8 cellular contexts compared by ENCODE assay signal in the genomic region with DNA sequence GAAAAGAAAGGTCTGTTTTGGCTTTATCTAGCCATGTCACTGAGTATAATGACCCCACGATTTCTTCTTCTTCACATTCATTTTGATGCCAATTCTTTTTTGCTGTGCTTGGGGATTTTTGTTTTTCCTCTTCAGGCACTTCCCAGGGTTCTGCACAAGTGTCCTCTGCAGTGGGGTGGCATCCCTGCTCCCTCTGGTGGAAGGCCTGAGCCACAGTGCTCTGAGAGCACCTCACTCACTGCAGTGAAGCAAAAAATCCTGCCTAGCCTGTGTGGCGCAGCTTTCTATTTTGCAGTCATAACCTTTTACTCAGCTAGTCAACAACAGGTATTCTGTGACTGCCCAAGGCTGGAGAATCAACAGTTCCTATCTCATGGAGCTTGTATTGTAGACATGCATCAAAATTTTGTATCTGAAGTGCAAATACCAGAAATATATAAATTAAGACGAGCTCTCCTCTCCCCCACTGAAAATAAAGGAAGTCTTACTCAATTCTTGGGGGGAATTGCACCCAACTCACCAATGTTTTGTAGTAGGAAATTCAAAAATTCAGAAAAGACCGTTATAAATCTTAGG.
DNase-seq lines count a peak whose midpoint lies in the region; ATAC-seq and TF ChIP-seq lines count a peak whose summit lies in the region.

No MANE protein-coding gene starts in this region.

- DNase-seq in DMS153 treated with DMSO at 0.1 percent for 48 hours (lab: John Stamatoyannopoulos, UW; ENCODE audit: unreplicated experiment) = peak; percentile 54
- DNase-seq in Jurkat, Clone E6-1 (ENCODE audit: low read depth, low spot score) = peak; percentile 22
- peak; percentile 50 for DNase-seq in RKO (ENCODE audit: low spot score)
- no peak for DNase-seq in esophagus muscularis mucosa (ENCODE audit: extremely low spot score)
- DNase-seq in naive thymus-derived CD4-positive, alpha-beta T cell = no peak
- no peak for DNase-seq in epidermal melanocyte (ENCODE audit: insufficient read length, low spot score)
- no peak for DNase-seq in T-helper 9 cell

- no peak overlapping the region for H3K4me3 Mint-ChIP-seq in naive thymus-derived CD4-positive, alpha-beta T cell

- H3K9me3 ChIP-seq in esophagus muscularis mucosa = no peaks in the 10 kb centered on the region
- H3K9me3 ChIP-seq in naive thymus-derived CD4-positive, alpha-beta T cell (ENCODE audit: control insufficient read depth in 2 of 3, low read length in 3 of 3) = no peaks in the 10 kb centered on the region

- H3K27ac ChIP-seq in esophagus muscularis mucosa (replicated peaks in 1 of 4) = peak overlapping the region; percentile 47 to 73 (median 50)
- no peak overlapping the region for H3K27ac ChIP-seq in naive thymus-derived CD4-positive, alpha-beta T cell (ENCODE audit: low read depth, low read length)

- intact Hi-C loops in esophagus muscularis mucosa (cut with DNase I) = loop anchor here (1.0 to 5.0 kb wide), 2 partner anchors 147 to 526 kb away; no protein-coding TSS in a partner anchor
- intact Hi-C loops in naive thymus-derived CD4-positive, alpha-beta T cell (cut with micrococcal nuclease) = loop anchor here in 1 of 2 donors (1.0 kb wide), 1 partner anchor 316 kb away; no protein-coding TSS in a partner anchor

- peaks cover 0 to 2% (median 0%) of the 10 kb centered on the region in 11 donors for H3K9me3 Mint-ChIP-seq in naive thymus-derived CD4-positive, alpha-beta T cell

- no peaks in the 10 kb centered on the region for H3K36me3 Mint-ChIP-seq in naive thymus-derived CD4-positive, alpha-beta T cell

- TF ChIP-seq POLR2A in esophagus muscularis mucosa (IDR thresholded peaks at IDR 0.05; ENCODE audit: low read depth) = no peak

- no peaks in the 10 kb centered on the region for H3K4me1 Mint-ChIP-seq in naive thymus-derived CD4-positive, alpha-beta T cell

- no peaks in the 10 kb centered on the region for H3K36me3 ChIP-seq in esophagus muscularis mucosa
- no peaks in the 10 kb centered on the region for H3K36me3 ChIP-seq in naive thymus-derived CD4-positive, alpha-beta T cell (ENCODE audit: control insufficient read depth in 2 of 3, insufficient read depth in 3 of 3, low read length in 3 of 3)

- no peak for TF ChIP-seq EP300 in esophagus muscularis mucosa (IDR thresholded peaks at IDR 0.05)

- H3K27me3 Mint-ChIP-seq in naive thymus-derived CD4-positive, alpha-beta T cell = peaks cover 9 to 32% (median 20%) of the 10 kb centered on the region in 5 donors

- POLR2A ChIA-PET in naive thymus-derived CD4-positive, alpha-beta T cell (lab: Charles Lee) = no interaction called here

- no peaks in the 10 kb centered on the region for H3K27me3 ChIP-seq in esophagus muscularis mucosa
- H3K27me3 ChIP-seq in naive thymus-derived CD4-positive, alpha-beta T cell (ENCODE audit: control insufficient read depth in 2 of 2, insufficient read depth in 2 of 2, low read length in 2 of 2) = peaks cover 0 to 5% of the 10 kb centered on the region in 2 donors

- CTCF ChIA-PET in naive thymus-derived CD4-positive, alpha-beta T cell (lab: Charles Lee) = no interaction called here

- H3K4me3 ChIP-seq in Jurkat, Clone E6-1 (ENCODE audit: low read length) = no peak overlapping the region
- no peak overlapping the region for H3K4me3 ChIP-seq in esophagus muscularis mucosa
- no peak overlapping the region for H3K4me3 ChIP-seq in naive thymus-derived CD4-positive, alpha-beta T cell (ENCODE audit: low read length)

- peaks cover 35 to 51% (median 42%) of the 10 kb centered on the region in 4 donors for H3K4me1 ChIP-seq in esophagus muscularis mucosa
- no peaks in the 10 kb centered on the region for H3K4me1 ChIP-seq in naive thymus-derived CD4-positive, alpha-beta T cell (ENCODE audit: control insufficient read depth in 2 of 2, insufficient read depth in 2 of 2, low read length in 2 of 2)

- peak; percentile 71 to 79 (median 77) for TF ChIP-seq CTCF in esophagus muscularis mucosa (IDR thresholded peaks at IDR 0.05)

- ATAC-seq in naive thymus-derived CD4-positive, alpha-beta T cell = peak; percentile 62
- ATAC-seq in HG03457 (IDR thresholded peaks at IDR 0.05; ENCODE audit: unreplicated experiment) = no peak

- WGBS in esophagus muscularis mucosa = 58% methylated on average over 4 of the region's 4 CpGs

- H3K27ac Mint-ChIP-seq in naive thymus-derived CD4-positive, alpha-beta T cell = no peak overlapping the region

Comparison
In these comparisons a context has a peak if more than half of its experiments do, and no peak if none do; other contexts are left out.
1. DNase-seq: peak in DMS153 treated with DMSO at 0.1 percent for 48 hours (single experiment), Jurkat, Clone E6-1 (single experiment) and RKO (single experiment); none in esophagus muscularis mucosa (single experiment), naive thymus-derived CD4-positive, alpha-beta T cell (0 of 9), epidermal melanocyte (single experiment) and T-helper 9 cell (single experiment).